Comparison of ENCODE assay signal across 8 cellular contexts in the genomic region with DNA sequence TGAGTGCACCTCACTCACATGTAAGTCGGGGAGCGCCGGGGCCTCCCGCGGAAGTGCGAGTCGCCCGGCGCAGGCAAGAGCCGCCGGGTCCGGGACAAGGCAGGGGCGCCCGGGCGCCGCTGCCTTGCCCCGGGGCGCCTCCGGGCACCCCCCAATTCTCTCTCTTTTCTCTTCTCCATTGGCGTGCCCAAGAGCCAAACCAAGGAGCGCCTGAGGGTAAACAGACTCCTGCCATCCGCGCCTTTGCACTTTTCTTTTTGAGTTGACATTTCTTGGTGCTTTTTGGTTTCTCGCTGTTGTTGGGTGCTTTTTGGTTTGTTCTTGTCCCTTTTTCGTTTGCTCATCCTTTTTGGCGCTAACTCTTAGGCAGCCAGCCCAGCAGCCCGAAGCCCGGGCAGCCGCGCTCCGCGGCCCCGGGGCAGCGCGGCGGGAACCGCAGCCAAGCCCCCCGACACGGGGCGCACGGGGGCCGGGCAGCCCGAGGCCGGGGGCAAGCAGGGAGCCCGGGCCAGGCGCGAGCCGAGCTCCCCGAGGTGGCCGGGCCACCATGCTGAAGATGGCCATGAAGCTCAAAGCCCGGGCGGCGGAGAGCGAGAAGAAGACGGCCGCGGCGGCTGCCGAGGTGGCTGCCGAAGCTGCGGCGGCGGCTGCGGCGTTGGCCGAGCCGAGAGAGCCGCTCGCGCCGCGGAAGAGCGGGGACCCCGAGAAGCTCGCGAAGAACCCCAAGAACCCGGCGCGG. TPM values are rescaled to one million over a fixed set of nuclear protein-coding genes. Genes with fewer than 3 reads are reported as not detected.
DNase-seq lines count a peak whose midpoint lies in the region; ATAC-seq, FAIRE-seq and TF ChIP-seq lines count a peak whose summit lies in the region.

No MANE protein-coding gene starts in this region.

- H4K20me1 ChIP-seq in osteoblast (ENCODE audit: insufficient read depth, low read length), result peaks cover 17% of the 10 kb centered on the region

- peak overlapping the region; percentile 76 for H3K4me3 ChIP-seq in GM12865 (ENCODE audit: low read depth, low read length)
- H3K4me3 ChIP-seq in RWPE2 (ENCODE audit: severe bottlenecking), result peak overlapping the region; percentile 77
- H3K4me3 ChIP-seq in epithelial cell of esophagus (ENCODE audit: low read length), result peak overlapping the region; percentile 57
- peak overlapping the region; percentile 91 for H3K4me3 ChIP-seq in osteoblast (ENCODE audit: insufficient read depth, low read length)

- H3K79me2 ChIP-seq in osteoblast (ENCODE audit: insufficient read depth, low read length), result peaks cover 25% of the 10 kb centered on the region

- FAIRE-seq in D721Med (lab: Jason Lieb, UNC), result no peak

- H3K9me3 ChIP-seq in RWPE2 (ENCODE audit: severe bottlenecking), result no peaks in the 10 kb centered on the region
- H3K9me3 ChIP-seq in osteoblast (ENCODE audit: low read depth, low read length), result no peaks in the 10 kb centered on the region

- no peak for ATAC-seq in RWPE2 (ENCODE audit: low read depth)

- H3K4me2 ChIP-seq in osteoblast (ENCODE audit: insufficient read depth, low read length), result peak overlapping the region; percentile 90

- H2AFZ ChIP-seq in osteoblast (ENCODE audit: low read length), result no peak overlapping the region

- peak overlapping the region; percentile 87 for H3K27ac ChIP-seq in RWPE2 (ENCODE audit: poor library complexity, severe bottlenecking)
- no peak overlapping the region for H3K27ac ChIP-seq in osteoblast (ENCODE audit: low read depth, low read length)

- H3K36me3 ChIP-seq in RWPE2 (ENCODE audit: low read depth) (peaks cover 5% of the 10 kb centered on the region), osteoblast (ENCODE audit: insufficient read depth, low read length) (no peaks in the 10 kb centered on the region)

- H3K27me3 ChIP-seq in RWPE2 (ENCODE audit: insufficient read depth, poor library complexity, severe bottlenecking) (no peaks in the 10 kb centered on the region), osteoblast (ENCODE audit: insufficient read depth, low read length) (no peaks in the 10 kb centered on the region)

- TF ChIP-seq CTCF in GM12865 (IDR thresholded peaks at IDR 0.05; ENCODE audit: insufficient read depth, low read depth, low read length, missing control alignments) (no peak), RWPE2 (IDR thresholded peaks at IDR 0.05; ENCODE audit: poor library complexity, severe bottlenecking) (no peak), epithelial cell of esophagus (IDR thresholded peaks at IDR 0.05; ENCODE audit: insufficient read depth, low read depth, low read length, missing control alignments) (no peak), osteoblast (IDR thresholded peaks at IDR 0.05; ENCODE audit: extremely low read depth, low read depth, low read length) (no peak), D721Med (IDR thresholded peaks at IDR 0.05; ENCODE audit: insufficient read depth, missing control alignments) (no peak)

- H3K4me1 ChIP-seq in RWPE2 (ENCODE audit: insufficient read depth, poor library complexity, severe bottlenecking) (peaks cover 19% of the 10 kb centered on the region), osteoblast (ENCODE audit: insufficient read depth, low read length) (peaks cover 18% of the 10 kb centered on the region)

- DNase-seq in GM12865 (ENCODE audit: low read depth) (no peak), RWPE2 (ENCODE audit: low spot score) (no peak), epithelial cell of esophagus (ENCODE audit: low read depth) (no peak), osteoblast (ENCODE audit: insufficient read length, low spot score, missing footprints) (peak; percentile 81), AG08396 (ENCODE audit: low spot score) (no peak), NOMO-1 treated with DMSO at 0.1 percent for 48 hours (lab: John Stamatoyannopoulos, UW; ENCODE audit: unreplicated experiment) (no peak), T-helper 9 cell (no peak), D721Med (ENCODE audit: insufficient read length, low spot score) (no peak)

RNA-seq across cellular contexts. Expression of gene GNAS, which starts 37.0 kb away (rescaled TPM):
- total RNA-seq in osteoblast, result 366 and 374 TPM in 2 replicates

RNA-seq across cellular contexts. Expression of gene GNAS-AS1, which starts 38.8 kb away (rescaled TPM):
- 0.72 and 1.5 TPM in 2 replicates for total RNA-seq in osteoblast
